1 cellular context compared by ENCODE assay signal in genomic region chr20:3710703-3711417, GRCh38.
TF ChIP-seq lines count a peak whose summit lies in the region.

No MANE protein-coding gene starts in this region.

TF ChIP-seq in HepG2, 621 proteins besides CTCF, POLR2A, EP300 and RAD21 (continued from another document and continues in another):
- TF ChIP-seq, protein P1, sequence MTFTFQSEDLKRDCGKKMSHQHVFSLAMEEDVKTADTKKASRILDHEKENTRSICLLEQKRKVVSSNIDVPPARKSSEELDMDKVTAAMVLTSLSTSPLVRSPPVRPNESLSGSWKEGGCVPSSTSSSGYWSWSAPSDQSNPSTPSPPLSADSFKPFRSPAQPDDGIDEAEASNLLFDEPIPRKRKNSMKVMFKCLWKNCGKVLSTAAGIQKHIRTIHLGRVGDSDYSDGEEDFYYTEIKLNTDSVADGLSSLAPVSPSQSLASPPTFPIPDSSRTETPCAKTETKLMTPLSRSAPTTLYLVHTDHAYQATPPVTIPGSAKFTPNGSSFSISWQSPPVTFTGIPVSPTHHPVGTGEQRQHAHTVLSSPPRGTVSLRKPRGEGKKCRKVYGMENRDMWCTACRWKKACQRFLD (CRISPR knock-in tag; IDR thresholded peaks at IDR 0.05; ENCODE audit: borderline replicate concordance) = no peak
- TF ChIP-seq ZNF383 (CRISPR knock-in tag; IDR thresholded peaks at IDR 0.05; ENCODE audit: borderline replicate concordance) = no peak
- no peak for TF ChIP-seq FOXP4 (CRISPR knock-in tag; IDR thresholded peaks at IDR 0.05)
- no peak for TF ChIP-seq FOXP1 (IDR thresholded peaks at IDR 0.05)
- no peak for TF ChIP-seq FOXP1 (CRISPR knock-in tag; IDR thresholded peaks at IDR 0.05)
- TF ChIP-seq ZNF552 (CRISPR knock-in tag; IDR thresholded peaks at IDR 0.05; ENCODE audit: borderline replicate concordance) = no peak
- TF ChIP-seq, protein P2, sequence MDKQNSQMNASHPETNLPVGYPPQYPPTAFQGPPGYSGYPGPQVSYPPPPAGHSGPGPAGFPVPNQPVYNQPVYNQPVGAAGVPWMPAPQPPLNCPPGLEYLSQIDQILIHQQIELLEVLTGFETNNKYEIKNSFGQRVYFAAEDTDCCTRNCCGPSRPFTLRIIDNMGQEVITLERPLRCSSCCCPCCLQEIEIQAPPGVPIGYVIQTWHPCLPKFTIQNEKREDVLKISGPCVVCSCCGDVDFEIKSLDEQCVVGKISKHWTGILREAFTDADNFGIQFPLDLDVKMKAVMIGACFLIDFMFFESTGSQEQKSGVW (CRISPR knock-in tag; IDR thresholded peaks at IDR 0.05; ENCODE audit: borderline replicate concordance) = no peak
- TF ChIP-seq ZNF367 (CRISPR knock-in tag; IDR thresholded peaks at IDR 0.05; ENCODE audit: borderline replicate concordance) = no peak
- TF ChIP-seq ZBTB3 (CRISPR knock-in tag; IDR thresholded peaks at IDR 0.05; ENCODE audit: borderline replicate concordance, low read depth) = no peak
- no peak for TF ChIP-seq TFDP1 (CRISPR knock-in tag; IDR thresholded peaks at IDR 0.05; ENCODE audit: borderline replicate concordance)
- TF ChIP-seq, protein P3, sequence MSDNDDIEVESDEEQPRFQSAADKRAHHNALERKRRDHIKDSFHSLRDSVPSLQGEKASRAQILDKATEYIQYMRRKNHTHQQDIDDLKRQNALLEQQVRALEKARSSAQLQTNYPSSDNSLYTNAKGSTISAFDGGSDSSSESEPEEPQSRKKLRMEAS (IDR thresholded peaks at IDR 0.05) = no peak
- TF ChIP-seq MBNL3 (CRISPR knock-in tag; conservative IDR thresholded peaks at IDR 0.05) = no peak
- no peak for TF ChIP-seq KLF13 (CRISPR knock-in tag; IDR thresholded peaks at IDR 0.05)
- no peak for TF ChIP-seq ZFP36L1 (CRISPR knock-in tag; IDR thresholded peaks at IDR 0.05)
- TF ChIP-seq ATF7 (IDR thresholded peaks at IDR 0.05) = no peak
- no peak for TF ChIP-seq ATF7 (CRISPR knock-in tag; IDR thresholded peaks at IDR 0.05)
- TF ChIP-seq EED (CRISPR knock-in tag; IDR thresholded peaks at IDR 0.05) = no peak; the same call in 1 of the 2 replicates
- TF ChIP-seq RNF219 (CRISPR knock-in tag; IDR thresholded peaks at IDR 0.05) = no peak
- TF ChIP-seq TMF1 (CRISPR knock-in tag; IDR thresholded peaks at IDR 0.05; ENCODE audit: low read depth) = 0 out of 2 replicates have a peak, but pooled peaks have one; percentile 33
- TF ChIP-seq, protein P4, sequence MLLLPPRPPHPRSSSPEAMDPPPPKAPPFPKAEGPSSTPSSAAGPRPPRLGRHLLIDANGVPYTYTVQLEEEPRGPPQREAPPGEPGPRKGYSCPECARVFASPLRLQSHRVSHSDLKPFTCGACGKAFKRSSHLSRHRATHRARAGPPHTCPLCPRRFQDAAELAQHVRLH (CRISPR knock-in tag; IDR thresholded peaks at IDR 0.05; ENCODE audit: borderline replicate concordance, low read depth) = peak; percentile 16; the same call in 1 of the 2 replicates
- peak in 1 of 2 experiments; percentile 68; a peak in 1 of 4 replicates for TF ChIP-seq KLF16 (CRISPR knock-in tag; IDR thresholded peaks at IDR 0.05)
- no peak for TF ChIP-seq PAWR (CRISPR knock-in tag; IDR thresholded peaks at IDR 0.05; ENCODE audit: borderline replicate concordance)
- no peak for TF ChIP-seq ZBTB39 (CRISPR knock-in tag; IDR thresholded peaks at IDR 0.05)
- no peak for TF ChIP-seq ZNF773 (CRISPR knock-in tag; IDR thresholded peaks at IDR 0.05; ENCODE audit: borderline replicate concordance)
- no peak for TF ChIP-seq THYN1 (CRISPR knock-in tag; IDR thresholded peaks at IDR 0.05; ENCODE audit: borderline replicate concordance, low read depth)
- TF ChIP-seq, protein P5, sequence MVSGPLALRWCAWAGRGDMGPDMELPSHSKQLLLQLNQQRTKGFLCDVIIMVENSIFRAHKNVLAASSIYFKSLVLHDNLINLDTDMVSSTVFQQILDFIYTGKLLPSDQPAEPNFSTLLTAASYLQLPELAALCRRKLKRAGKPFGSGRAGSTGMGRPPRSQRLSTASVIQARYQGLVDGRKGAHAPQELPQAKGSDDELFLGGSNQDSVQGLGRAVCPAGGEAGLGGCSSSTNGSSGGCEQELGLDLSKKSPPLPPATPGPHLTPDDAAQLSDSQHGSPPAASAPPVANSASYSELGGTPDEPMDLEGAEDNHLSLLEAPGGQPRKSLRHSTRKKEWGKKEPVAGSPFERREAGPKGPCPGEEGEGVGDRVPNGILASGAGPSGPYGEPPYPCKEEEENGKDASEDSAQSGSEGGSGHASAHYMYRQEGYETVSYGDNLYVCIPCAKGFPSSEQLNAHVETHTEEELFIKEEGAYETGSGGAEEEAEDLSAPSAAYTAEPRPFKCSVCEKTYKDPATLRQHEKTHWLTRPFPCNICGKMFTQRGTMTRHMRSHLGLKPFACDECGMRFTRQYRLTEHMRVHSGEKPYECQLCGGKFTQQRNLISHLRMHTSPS (CRISPR knock-in tag; IDR thresholded peaks at IDR 0.05; ENCODE audit: low read depth) = no peak
- TF ChIP-seq, protein P6, sequence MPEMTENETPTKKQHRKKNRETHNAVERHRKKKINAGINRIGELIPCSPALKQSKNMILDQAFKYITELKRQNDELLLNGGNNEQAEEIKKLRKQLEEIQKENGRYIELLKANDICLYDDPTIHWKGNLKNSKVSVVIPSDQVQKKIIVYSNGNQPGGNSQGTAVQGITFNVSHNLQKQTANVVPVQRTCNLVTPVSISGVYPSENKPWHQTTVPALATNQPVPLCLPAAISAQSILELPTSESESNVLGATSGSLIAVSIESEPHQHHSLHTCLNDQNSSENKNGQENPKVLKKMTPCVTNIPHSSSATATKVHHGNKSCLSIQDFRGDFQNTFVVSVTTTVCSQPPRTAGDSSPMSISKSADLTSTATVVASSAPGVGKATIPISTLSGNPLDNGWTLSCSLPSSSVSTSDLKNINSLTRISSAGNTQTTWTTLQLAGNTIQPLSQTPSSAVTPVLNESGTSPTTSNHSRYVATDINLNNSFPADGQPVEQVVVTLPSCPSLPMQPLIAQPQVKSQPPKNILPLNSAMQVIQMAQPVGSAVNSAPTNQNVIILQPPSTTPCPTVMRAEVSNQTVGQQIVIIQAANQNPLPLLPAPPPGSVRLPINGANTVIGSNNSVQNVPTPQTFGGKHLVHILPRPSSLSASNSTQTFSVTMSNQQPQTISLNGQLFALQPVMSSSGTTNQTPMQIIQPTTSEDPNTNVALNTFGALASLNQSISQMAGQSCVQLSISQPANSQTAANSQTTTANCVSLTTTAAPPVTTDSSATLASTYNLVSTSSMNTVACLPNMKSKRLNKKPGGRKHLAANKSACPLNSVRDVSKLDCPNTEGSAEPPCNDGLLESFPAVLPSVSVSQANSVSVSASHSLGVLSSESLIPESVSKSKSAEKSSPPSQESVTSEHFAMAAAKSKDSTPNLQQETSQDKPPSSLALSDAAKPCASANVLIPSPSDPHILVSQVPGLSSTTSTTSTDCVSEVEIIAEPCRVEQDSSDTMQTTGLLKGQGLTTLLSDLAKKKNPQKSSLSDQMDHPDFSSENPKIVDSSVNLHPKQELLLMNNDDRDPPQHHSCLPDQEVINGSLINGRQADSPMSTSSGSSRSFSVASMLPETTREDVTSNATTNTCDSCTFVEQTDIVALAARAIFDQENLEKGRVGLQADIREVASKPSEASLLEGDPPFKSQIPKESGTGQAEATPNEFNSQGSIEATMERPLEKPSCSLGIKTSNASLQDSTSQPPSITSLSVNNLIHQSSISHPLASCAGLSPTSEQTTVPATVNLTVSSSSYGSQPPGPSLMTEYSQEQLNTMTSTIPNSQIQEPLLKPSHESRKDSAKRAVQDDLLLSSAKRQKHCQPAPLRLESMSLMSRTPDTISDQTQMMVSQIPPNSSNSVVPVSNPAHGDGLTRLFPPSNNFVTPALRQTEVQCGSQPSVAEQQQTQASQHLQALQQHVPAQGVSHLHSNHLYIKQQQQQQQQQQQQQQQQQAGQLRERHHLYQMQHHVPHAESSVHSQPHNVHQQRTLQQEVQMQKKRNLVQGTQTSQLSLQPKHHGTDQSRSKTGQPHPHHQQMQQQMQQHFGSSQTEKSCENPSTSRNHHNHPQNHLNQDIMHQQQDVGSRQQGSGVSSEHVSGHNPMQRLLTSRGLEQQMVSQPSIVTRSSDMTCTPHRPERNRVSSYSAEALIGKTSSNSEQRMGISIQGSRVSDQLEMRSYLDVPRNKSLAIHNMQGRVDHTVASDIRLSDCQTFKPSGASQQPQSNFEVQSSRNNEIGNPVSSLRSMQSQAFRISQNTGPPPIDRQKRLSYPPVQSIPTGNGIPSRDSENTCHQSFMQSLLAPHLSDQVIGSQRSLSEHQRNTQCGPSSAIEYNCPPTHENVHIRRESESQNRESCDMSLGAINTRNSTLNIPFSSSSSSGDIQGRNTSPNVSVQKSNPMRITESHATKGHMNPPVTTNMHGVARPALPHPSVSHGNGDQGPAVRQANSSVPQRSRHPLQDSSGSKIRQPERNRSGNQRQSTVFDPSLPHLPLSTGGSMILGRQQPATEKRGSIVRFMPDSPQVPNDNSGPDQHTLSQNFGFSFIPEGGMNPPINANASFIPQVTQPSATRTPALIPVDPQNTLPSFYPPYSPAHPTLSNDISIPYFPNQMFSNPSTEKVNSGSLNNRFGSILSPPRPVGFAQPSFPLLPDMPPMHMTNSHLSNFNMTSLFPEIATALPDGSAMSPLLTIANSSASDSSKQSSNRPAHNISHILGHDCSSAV (CRISPR knock-in tag; IDR thresholded peaks at IDR 0.05; ENCODE audit: borderline replicate concordance) = no peak
- no peak for TF ChIP-seq ZNF619 (CRISPR knock-in tag; IDR thresholded peaks at IDR 0.05)
- no peak for TF ChIP-seq ZNF891 (CRISPR knock-in tag; IDR thresholded peaks at IDR 0.05)
- TF ChIP-seq FOXA1 (IDR thresholded peaks at IDR 0.05) = no peak
- TF ChIP-seq FOXA1 (CRISPR knock-in tag; IDR thresholded peaks at IDR 0.05) = no peak
